ENCODE assay signal across 8 cellular contexts in the genomic region with DNA sequence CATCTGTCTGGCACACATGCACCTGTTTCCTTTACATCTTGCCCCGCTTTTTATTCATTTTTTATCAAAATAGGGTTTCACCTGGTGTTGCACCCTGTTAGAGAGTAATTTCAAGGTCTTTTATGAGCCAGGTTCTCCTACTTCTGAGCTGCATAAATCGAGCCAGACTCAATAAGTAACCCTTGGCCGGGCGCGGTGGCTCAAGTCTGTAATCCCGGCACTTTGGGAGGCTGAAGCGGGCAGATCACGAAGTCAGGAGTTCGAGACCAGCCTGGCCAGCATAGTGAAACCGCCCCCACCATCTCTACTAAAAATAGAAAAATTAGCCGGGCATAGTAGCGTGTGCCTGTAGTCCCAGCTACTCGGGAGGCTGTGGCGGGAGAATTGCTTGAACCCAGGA. TPM values are rescaled to one million over a fixed set of nuclear protein-coding genes. Genes with fewer than 3 reads are reported as not detected.
A peak's percentile ranks its signal among the peaks of the same experiment; 100 is the strongest.
DNase-seq lines count a peak whose midpoint lies in the region; ATAC-seq, FAIRE-seq and TF ChIP-seq lines count a peak whose summit lies in the region.

No MANE protein-coding gene starts in this region.

- no peak for ATAC-seq in Right ventricle myocardium superior (ENCODE audit: poor library complexity)
- ATAC-seq in left cardiac atrium: no peak
- ATAC-seq in upper lobe of left lung (ENCODE audit: low FRiP score in 2 of 2): no peak
- ATAC-seq in HG02970 (IDR thresholded peaks at IDR 0.05; ENCODE audit: low FRiP score, unreplicated experiment): no peak

- intact Hi-C loops in Right ventricle myocardium superior (cut with DNase I): no loop called here
- intact Hi-C loops in left cardiac atrium (cut with DNase I): no loop called here
- intact Hi-C loops in breast epithelium (cut with DNase I; ENCODE audit: low total_unique reads): no loop called here

- no peak for FAIRE-seq in GM12891 (lab: Jason Lieb, UNC)

- TF ChIP-seq EP300 in upper lobe of left lung (IDR thresholded peaks at IDR 0.05): no peak

- TF ChIP-seq POLR2A in breast epithelium (IDR thresholded peaks at IDR 0.05): no peak
- no peak for TF ChIP-seq POLR2A in upper lobe of left lung (IDR thresholded peaks at IDR 0.05)
- no peak for TF ChIP-seq POLR2A in GM12891 (IDR thresholded peaks at IDR 0.05; ENCODE audit: low read depth, low read length)

- H3K4me3 ChIP-seq in breast epithelium (peak overlapping the region; percentile 83 to 86 (median 84)), mesodermal cell (ENCODE audit: extremely low read depth, insufficient read depth, low read length, poor library complexity, severe bottlenecking) (peak overlapping the region; percentile 73), upper lobe of left lung (peak overlapping the region in 3 of 4 donors; percentile 94 to 100 (median 97))

- no peaks in the 10 kb centered on the region for H3K27me3 ChIP-seq in breast epithelium
- no peaks in the 10 kb centered on the region for H3K27me3 ChIP-seq in upper lobe of left lung

- H3K27ac ChIP-seq in breast epithelium (peak overlapping the region in 1 of 2 donors; percentile 97), mesodermal cell (ENCODE audit: low read depth, low read length, severe bottlenecking) (no peak overlapping the region), upper lobe of left lung (peak overlapping the region; percentile 99 to 100 (median 100))

- no peaks in the 10 kb centered on the region for H3K4me1 ChIP-seq in breast epithelium
- H3K4me1 ChIP-seq in mesodermal cell (ENCODE audit: control insufficient read depth, insufficient read depth, low read length, poor library complexity, severe bottlenecking): no peaks in the 10 kb centered on the region
- H3K4me1 ChIP-seq in upper lobe of left lung: peaks cover 6 to 18% (median 6%) of the 10 kb centered on the region in 4 donors

- DNase-seq in Right ventricle myocardium superior (peak; percentile 55), left cardiac atrium (no peak), breast epithelium (ENCODE audit: low spot score in 2 of 2) (no peak), upper lobe of left lung (no peak), NCI-H2029 treated with DMSO at 0.1 percent for 48 hours (lab: John Stamatoyannopoulos, UW) (no peak), GM12891 (ENCODE audit: insufficient read length, low spot score) (no peak)

- TF ChIP-seq CTCF in breast epithelium (IDR thresholded peaks at IDR 0.05) (no peak), upper lobe of left lung (IDR thresholded peaks at IDR 0.05) (no peak)

- H3K9me3 ChIP-seq in breast epithelium (no peaks in the 10 kb centered on the region), mesodermal cell (ENCODE audit: control insufficient read depth, low read length) (no peaks in the 10 kb centered on the region), upper lobe of left lung (no peaks in the 10 kb centered on the region)

- WGBS in mesodermal cell (ENCODE audit: insufficient coverage in 2 of 2), 2 experiments: 77 to 92% methylated on average over 5 to 14 of the region's 14 CpGs
- WGBS in upper lobe of left lung, 2 donors: 78 to 81% methylated on average over 14 of the region's 14 CpGs

- H3K36me3 ChIP-seq in breast epithelium (no peaks in the 10 kb centered on the region), mesodermal cell (ENCODE audit: control insufficient read depth, insufficient read depth, low read length) (peaks cover 7% of the 10 kb centered on the region), upper lobe of left lung (no peaks in the 10 kb centered on the region)

TF ChIP-seq in GM12891, 5 proteins besides CTCF, POLR2A, EP300 and RAD21:
- TF ChIP-seq PAX5 (IDR thresholded peaks at IDR 0.05; ENCODE audit: insufficient read depth, low read length, severe bottlenecking): no peak
- no peak for TF ChIP-seq SPI1 (IDR thresholded peaks at IDR 0.05; ENCODE audit: low read depth, low read length)
- no peak for TF ChIP-seq POLR2AphosphoS5 (IDR thresholded peaks at IDR 0.05; ENCODE audit: low read depth, low read length)

RNA-seq across cellular contexts. Expression of gene PPP2R3B, which starts 1.0 kb away (rescaled TPM):
- total RNA-seq in Right ventricle myocardium superior (154 TPM), left cardiac atrium (100 to 1,000 TPM; 104 to 114 TPM), breast epithelium (10 to 100 TPM; 10.4 to 23.3 (median 23.1) TPM), upper lobe of left lung (10 to 100 TPM in 5 of 6 donors, 1 to 10 TPM in 1; 8.7 to 72.3 (median 15.1) TPM)
- polyA plus RNA-seq in mesodermal cell (2013, experiment 1 of 2): 65.9 TPM
- polyA plus RNA-seq in mesodermal cell (2013, experiment 2 of 2): 55.8 TPM
- 12.9 TPM for polyA plus RNA-seq in GM12891 (2012; ENCODE audit: low read depth, missing spikeins)
